Comparison of ENCODE assay signal across 1 cellular context in the genomic region with DNA sequence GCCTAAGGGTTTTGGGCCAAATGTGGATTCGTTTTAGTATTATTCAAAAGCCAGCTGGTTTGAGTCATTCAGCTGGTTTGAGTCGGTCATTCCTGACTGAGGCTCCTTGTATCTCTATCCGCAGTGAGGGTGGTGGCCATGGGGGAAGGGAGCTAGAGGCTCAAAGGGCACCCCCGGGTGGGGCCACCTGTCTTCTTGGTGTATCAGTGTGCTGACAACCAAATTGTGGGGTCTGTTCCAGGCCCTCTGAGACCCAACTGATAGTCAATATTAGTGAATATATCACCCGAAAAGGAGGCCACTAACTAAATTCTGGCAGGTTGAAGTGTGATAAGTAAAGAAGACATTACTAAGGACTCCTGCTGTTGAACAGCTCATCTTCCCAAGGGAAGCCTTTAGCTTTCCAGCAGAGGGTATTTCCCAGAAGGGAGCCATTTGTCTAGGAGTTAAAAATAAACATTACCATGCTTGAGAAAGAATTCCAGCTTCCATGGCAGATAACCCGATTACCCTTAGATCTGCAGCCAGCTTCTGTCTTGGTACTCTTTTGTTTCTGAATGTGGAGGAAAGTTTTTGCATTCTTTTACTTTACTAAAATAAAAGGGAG.
TF ChIP-seq lines count a peak whose summit lies in the region.

No MANE protein-coding gene starts in this region.

TF ChIP-seq in GM23338, 12 proteins besides CTCF, POLR2A, EP300 and RAD21 (continued from another document):
- TF ChIP-seq, protein P1, sequence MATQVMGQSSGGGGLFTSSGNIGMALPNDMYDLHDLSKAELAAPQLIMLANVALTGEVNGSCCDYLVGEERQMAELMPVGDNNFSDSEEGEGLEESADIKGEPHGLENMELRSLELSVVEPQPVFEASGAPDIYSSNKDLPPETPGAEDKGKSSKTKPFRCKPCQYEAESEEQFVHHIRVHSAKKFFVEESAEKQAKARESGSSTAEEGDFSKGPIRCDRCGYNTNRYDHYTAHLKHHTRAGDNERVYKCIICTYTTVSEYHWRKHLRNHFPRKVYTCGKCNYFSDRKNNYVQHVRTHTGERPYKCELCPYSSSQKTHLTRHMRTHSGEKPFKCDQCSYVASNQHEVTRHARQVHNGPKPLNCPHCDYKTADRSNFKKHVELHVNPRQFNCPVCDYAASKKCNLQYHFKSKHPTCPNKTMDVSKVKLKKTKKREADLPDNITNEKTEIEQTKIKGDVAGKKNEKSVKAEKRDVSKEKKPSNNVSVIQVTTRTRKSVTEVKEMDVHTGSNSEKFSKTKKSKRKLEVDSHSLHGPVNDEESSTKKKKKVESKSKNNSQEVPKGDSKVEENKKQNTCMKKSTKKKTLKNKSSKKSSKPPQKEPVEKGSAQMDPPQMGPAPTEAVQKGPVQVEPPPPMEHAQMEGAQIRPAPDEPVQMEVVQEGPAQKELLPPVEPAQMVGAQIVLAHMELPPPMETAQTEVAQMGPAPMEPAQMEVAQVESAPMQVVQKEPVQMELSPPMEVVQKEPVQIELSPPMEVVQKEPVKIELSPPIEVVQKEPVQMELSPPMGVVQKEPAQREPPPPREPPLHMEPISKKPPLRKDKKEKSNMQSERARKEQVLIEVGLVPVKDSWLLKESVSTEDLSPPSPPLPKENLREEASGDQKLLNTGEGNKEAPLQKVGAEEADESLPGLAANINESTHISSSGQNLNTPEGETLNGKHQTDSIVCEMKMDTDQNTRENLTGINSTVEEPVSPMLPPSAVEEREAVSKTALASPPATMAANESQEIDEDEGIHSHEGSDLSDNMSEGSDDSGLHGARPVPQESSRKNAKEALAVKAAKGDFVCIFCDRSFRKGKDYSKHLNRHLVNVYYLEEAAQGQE (IDR thresholded peaks at IDR 0.05; ENCODE audit: unreplicated experiment) = no peak
- TF ChIP-seq EZH2phosphoT487 (IDR thresholded peaks at IDR 0.05; ENCODE audit: unreplicated experiment) = no peak
- no peak for TF ChIP-seq STAT1 (IDR thresholded peaks at IDR 0.05; ENCODE audit: unreplicated experiment)
- TF ChIP-seq NANOG (IDR thresholded peaks at IDR 0.05; ENCODE audit: borderline replicate concordance) = no peak
